In genomic region chr19:46599716-46600392, GRCh38 we compare ENCODE assay signal across 8 cellular contexts. TPM values are rescaled to one million over a fixed set of nuclear protein-coding genes. Genes with fewer than 3 reads are reported as not detected.
DNase-seq lines count a peak whose midpoint lies in the region; ATAC-seq and TF ChIP-seq lines count a peak whose summit lies in the region.

No MANE protein-coding gene starts in this region.

- H3K9me3 ChIP-seq in mesenchymal stem cell (ENCODE audit: control insufficient read depth, low read length) (no peaks in the 10 kb centered on the region), vagina (no peaks in the 10 kb centered on the region)

- H3K4me3 ChIP-seq in mesenchymal stem cell (ENCODE audit: insufficient read depth in 1 of 2, low read depth in 1 of 2, low read length in 2 of 2) (peak overlapping the region; percentile 66 to 91), vagina (peak overlapping the region; percentile 99)

- no peak for TF ChIP-seq CTCF in MCF 10A (IDR thresholded peaks at IDR 0.05; ENCODE audit: unreplicated experiment)
- TF ChIP-seq CTCF in vagina (IDR thresholded peaks at IDR 0.05), result no peak

- H3K27me3 Mint-ChIP-seq in stimulated activated naive CD8-positive, alpha-beta T cell treated with anti-CD3 and anti-CD28 coated beads, Interleukin-15, Interleukin-2, amounts not matched to agents 100 ng/mL and 50 ng/mL, for 24 hours, result no peaks in the 10 kb centered on the region
- H3K27me3 Mint-ChIP-seq in MCF 10A (ENCODE audit: insufficient read depth, unreplicated experiment), result no peaks in the 10 kb centered on the region

- H2AFZ ChIP-seq in mesenchymal stem cell (ENCODE audit: low read depth, low read length), result peak overlapping the region; percentile 98

- peak overlapping the region; percentile 85 for H3K4me2 ChIP-seq in mesenchymal stem cell (ENCODE audit: low read length, poor library complexity, severe bottlenecking)

- H3K18ac ChIP-seq in mesenchymal stem cell (ENCODE audit: low read depth in 1 of 2, low read length in 2 of 2), result peak overlapping the region; percentile 99

- H3K36me3 Mint-ChIP-seq in stimulated activated naive CD8-positive, alpha-beta T cell treated with anti-CD3 and anti-CD28 coated beads, Interleukin-15, Interleukin-2, amounts not matched to agents 100 ng/mL and 50 ng/mL, for 24 hours (ENCODE audit: low read depth), result peaks cover 15% of the 10 kb centered on the region
- peaks cover 9% of the 10 kb centered on the region for H3K36me3 Mint-ChIP-seq in MCF 10A (ENCODE audit: insufficient read depth, unreplicated experiment)

- intact Hi-C loops in MCF 10A (cut with micrococcal nuclease) (loop anchor here (2.0 kb wide), 1 partner anchor 69 kb away; no protein-coding TSS in a partner anchor), vagina (cut with DNase I) (no loop called here)

- peak overlapping the region in 1 of 2 experiments; percentile 28 for H3K14ac ChIP-seq in mesenchymal stem cell (ENCODE audit: low read length in 2 of 2)

- no peaks in the 10 kb centered on the region for H3K27me3 ChIP-seq in mesenchymal stem cell (ENCODE audit: control insufficient read depth in 1 of 2, insufficient read depth in 1 of 2, low read length in 2 of 2)
- H3K27me3 ChIP-seq in vagina, result no peaks in the 10 kb centered on the region

- WGBS in mesenchymal stem cell, result 74% methylated on average over 2 of the region's 9 CpGs

- H3K9ac ChIP-seq in mesenchymal stem cell (ENCODE audit: low read length), result peak overlapping the region; percentile 100

- no peak for DNase-seq in stimulated activated naive CD8-positive, alpha-beta T cell treated with anti-CD3 and anti-CD28 coated beads, Interleukin-15, Interleukin-2, amounts not matched to agents 100 U/mL and 50 U/mL, for 24 hours
- DNase-seq in MCF 10A (ENCODE audit: unreplicated experiment) (no peak), mesenchymal stem cell (no peak), vagina (ENCODE audit: extremely low spot score in 2 of 2) (no peak), DMS153 (lab: John Stamatoyannopoulos, UW) (no peak), islet precursor cell (no peak)

- peaks cover 5% of the 10 kb centered on the region for H3K79me1 ChIP-seq in mesenchymal stem cell (replicated peaks; ENCODE audit: low read length, poor library complexity, severe bottlenecking)

- H3K4ac ChIP-seq in mesenchymal stem cell (ENCODE audit: low read depth in 1 of 2, low read length in 2 of 2), result peak overlapping the region; percentile 95 to 100

- peak overlapping the region; percentile 49 for H2BK15ac ChIP-seq in mesenchymal stem cell (ENCODE audit: low read depth, poor library complexity, severe bottlenecking)

- H3K4me1 Mint-ChIP-seq in stimulated activated naive CD8-positive, alpha-beta T cell treated with anti-CD3 and anti-CD28 coated beads, Interleukin-15, Interleukin-2, amounts not matched to agents 100 ng/mL and 50 ng/mL, for 24 hours (ENCODE audit: low read depth), result peaks cover 32% of the 10 kb centered on the region
- peaks cover 4% of the 10 kb centered on the region for H3K4me1 Mint-ChIP-seq in MCF 10A (ENCODE audit: insufficient read depth, unreplicated experiment)

- peaks cover 0 to 7% of the 10 kb centered on the region in 2 experiments for H3K36me3 ChIP-seq in mesenchymal stem cell (ENCODE audit: control insufficient read depth in 1 of 2, insufficient read depth in 2 of 2, low read depth in 1 of 2, low read length in 2 of 2)
- no peaks in the 10 kb centered on the region for H3K36me3 ChIP-seq in vagina

- peak overlapping the region; percentile 99 for H4K8ac ChIP-seq in mesenchymal stem cell (ENCODE audit: low read length)

- H2AK5ac ChIP-seq in mesenchymal stem cell (ENCODE audit: low read length, severe bottlenecking), result peak overlapping the region; percentile 93

- H3K4me1 ChIP-seq in mesenchymal stem cell (ENCODE audit: control insufficient read depth, insufficient read depth, low read depth, low read length), result peaks cover 24% of the 10 kb centered on the region
- peaks cover 37% of the 10 kb centered on the region for H3K4me1 ChIP-seq in vagina

- H3K23ac ChIP-seq in mesenchymal stem cell (ENCODE audit: low read length in 2 of 2), result no peak overlapping the region

- H3K27ac ChIP-seq in mesenchymal stem cell (ENCODE audit: low read length, poor library complexity, severe bottlenecking) (no peak overlapping the region), vagina (peak overlapping the region; percentile 97)

- H3K27ac Mint-ChIP-seq in stimulated activated naive CD8-positive, alpha-beta T cell treated with anti-CD3 and anti-CD28 coated beads, Interleukin-15, Interleukin-2, amounts not matched to agents 100 ng/mL and 50 ng/mL, for 24 hours, result peak overlapping the region; percentile 100
- H3K27ac Mint-ChIP-seq in MCF 10A (ENCODE audit: low read depth, unreplicated experiment), result peak overlapping the region; percentile 100

- no peak for ATAC-seq in stimulated activated naive CD8-positive, alpha-beta T cell treated with anti-CD3 and anti-CD28 coated beads, Interleukin-15, Interleukin-2, amounts not matched to agents 100 U/mL and 50 U/mL, for 24 hours
- no peak for ATAC-seq in HG02763 (IDR thresholded peaks at IDR 0.05; ENCODE audit: unreplicated experiment)

- peak overlapping the region in 1 of 2 experiments; percentile 77 for H2BK12ac ChIP-seq in mesenchymal stem cell (ENCODE audit: low read length in 2 of 2)

- no TSS peak for BruUV-seq in MCF 10A (replicated peaks; lab: Mats Ljungman, UMichigan)

- no peak for TF ChIP-seq POLR2A in vagina (IDR thresholded peaks at IDR 0.05)

- H2BK120ac ChIP-seq in mesenchymal stem cell (ENCODE audit: low read depth, low read length), result no peak overlapping the region

- H2BK5ac ChIP-seq in mesenchymal stem cell (ENCODE audit: low read depth, low read length, poor library complexity, severe bottlenecking), result no peak overlapping the region

- CTCF ChIA-PET in MCF 10A (lab: Yijun Ruan, JAX), result interaction anchor here (0.7 to 1.3 kb wide), 4 partner anchors 12 to 62 kb away, joined by 3 to 4 read pairs (median 3); partner anchors contain the start of gene DACT3

- POLR2A ChIA-PET in MCF 10A (lab: Yijun Ruan, JAX), result interaction anchor here (0.6 to 3.5 kb wide), 25 partner anchors 9 to 627 kb away, joined by 3 to 40 read pairs (median 5); partner anchors contain the start of genes DACT3, PRKD2, SLC1A5 and ZC3H4

- H3K9me3 Mint-ChIP-seq in stimulated activated naive CD8-positive, alpha-beta T cell treated with anti-CD3 and anti-CD28 coated beads, Interleukin-15, Interleukin-2, amounts not matched to agents 100 ng/mL and 50 ng/mL, for 24 hours, result peaks cover 17% of the 10 kb centered on the region
- H3K9me3 Mint-ChIP-seq in MCF 10A (ENCODE audit: unreplicated experiment), result no peaks in the 10 kb centered on the region

- H4K91ac ChIP-seq in mesenchymal stem cell (ENCODE audit: low read length), result peak overlapping the region; percentile 88

- peak overlapping the region; percentile 97 for H3K4me3 Mint-ChIP-seq in stimulated activated naive CD8-positive, alpha-beta T cell treated with anti-CD3 and anti-CD28 coated beads, Interleukin-15, Interleukin-2, amounts not matched to agents 100 ng/mL and 50 ng/mL, for 24 hours
- H3K4me3 Mint-ChIP-seq in MCF 10A (ENCODE audit: unreplicated experiment), result peak overlapping the region; percentile 96

RNA-seq across cellular contexts. Expression of gene CALM3, which starts 1.3 kb away (rescaled TPM):
- total RNA-seq in MCF 10A (2022) (103 and 120 TPM in 2 replicates), vagina (105 TPM)
- 253 TPM for polyA plus RNA-seq in mesenchymal stem cell (2013, experiment 1 of 2)
- polyA plus RNA-seq in mesenchymal stem cell (2013, experiment 2 of 2), result 257 TPM

RNA-seq across cellular contexts. Expression of gene PTGIR, which starts 25.0 kb away (rescaled TPM):
- total RNA-seq in MCF 10A (2022), result not detected in 2 replicates
- 20.7 TPM for polyA plus RNA-seq in mesenchymal stem cell (2013, experiment 1 of 2)
- polyA plus RNA-seq in mesenchymal stem cell (2013, experiment 2 of 2), result 19.9 TPM
- total RNA-seq in vagina, result 10.8 TPM

RNA-seq across cellular contexts. Expression of gene GNG8, which starts 36.1 kb away (rescaled TPM):
- total RNA-seq in MCF 10A (2022), result not detected in 2 replicates
- polyA plus RNA-seq in mesenchymal stem cell (2013, experiment 1 of 2), result not detected
- polyA plus RNA-seq in mesenchymal stem cell (2013, experiment 2 of 2), result 1.3 TPM
- total RNA-seq in vagina, result not detected

Comparison
In these comparisons a context has a peak if more than half of its experiments do, and no peak if none do; other contexts are left out.
1. RNA of gene PTGIR, which starts 25.0 kb away (total RNA-seq): 10.8 TPM in vagina (single experiment); not detected in MCF 10A; every median in the first group is over 10 times any median in the second.